ENCODE assay signal across 11 cellular contexts in genomic region chr1:205593532-205593931, GRCh38. TPM values are rescaled to one million over a fixed set of nuclear protein-coding genes. Genes with fewer than 3 reads are reported as not detected.
DNase-seq lines count a peak whose midpoint lies in the region; ATAC-seq and TF ChIP-seq lines count a peak whose summit lies in the region.
"Had no signal": no experiment of that assay in that cellular context is flagged by ENCODE, and none has a peak within 500 bp of the region (broad histone marks: within the 10 kb centered on the region; RNA-seq: fewer than 3 reads in every experiment).

No MANE protein-coding gene starts in this region.

- peaks cover 6% of the 10 kb centered on the region; the same call in 1 of the 2 replicates for H3F3A ChIP-seq in MM.1S (ENCODE audit: insufficient read depth, low read length)

- peak overlapping the region; percentile 79 for H3K4me3 Mint-ChIP-seq in CD8-positive, alpha-beta T cell
- H3K4me3 Mint-ChIP-seq in effector memory CD8-positive, alpha-beta T cell: peak overlapping the region; percentile 37 to 68
- no peak overlapping the region for H3K4me3 Mint-ChIP-seq in CD14-positive monocyte

- no peak for TF ChIP-seq POLR2A in prostate gland (IDR thresholded peaks at IDR 0.05)

- 64% methylated on average over 4 of the region's 4 CpGs for WGBS in prostate gland

- peaks cover 23% of the 10 kb centered on the region for H3K4me1 ChIP-seq in CD8-positive, alpha-beta T cell (ENCODE audit: insufficient read depth, low read length)
- H3K4me1 ChIP-seq in MM.1S (ENCODE audit: low read length) (peaks cover 14% of the 10 kb centered on the region), prostate gland (replicated peaks) (no peaks in the 10 kb centered on the region)

- ATAC-seq in CD8-positive, alpha-beta T cell: peak; percentile 47
- peak; percentile 42 for ATAC-seq in GM18517 (IDR thresholded peaks at IDR 0.05; ENCODE audit: unreplicated experiment)
- no peak for ATAC-seq in effector memory CD8-positive, alpha-beta T cell (replicated peaks)
- no peak for ATAC-seq in HG02623 (IDR thresholded peaks at IDR 0.05; ENCODE audit: unreplicated experiment)
- ATAC-seq: K562 had no signal

- H3K36me3 ChIP-seq in CD8-positive, alpha-beta T cell (ENCODE audit: insufficient read depth, low read length): peaks cover 2% of the 10 kb centered on the region
- H3K36me3 ChIP-seq in MM.1S (replicated peaks; ENCODE audit: insufficient read depth, low read length): no peaks in the 10 kb centered on the region
- H3K36me3 ChIP-seq in prostate gland: no peaks in the 10 kb centered on the region
- H3K36me3 ChIP-seq: Peyer's patch had no signal

- CTCF ChIA-PET in CD8-positive, alpha-beta T cell (lab: Charles Lee): interaction anchor here (0.6 to 9.8 kb wide), 14 partner anchors 8 to 384 kb away, joined by 3 to 401 read pairs (median 4); partner anchors contain the start of gene ELK4

- H3K36me3 Mint-ChIP-seq in CD8-positive, alpha-beta T cell: peaks cover 26% of the 10 kb centered on the region
- H3K36me3 Mint-ChIP-seq in effector memory CD8-positive, alpha-beta T cell (ENCODE audit: insufficient read depth): peaks cover 16% of the 10 kb centered on the region
- peaks cover 15 to 23% of the 10 kb centered on the region in 2 donors for H3K36me3 Mint-ChIP-seq in CD14-positive monocyte

- peaks cover 52% of the 10 kb centered on the region for H3K4me1 Mint-ChIP-seq in CD8-positive, alpha-beta T cell (ENCODE audit: low read depth)
- H3K4me1 Mint-ChIP-seq in effector memory CD8-positive, alpha-beta T cell (ENCODE audit: low read depth in 2 of 2): peaks cover 11 to 21% of the 10 kb centered on the region in 2 donors
- H3K4me1 Mint-ChIP-seq in CD14-positive monocyte: peaks cover 31% of the 10 kb centered on the region

- no peak for TF ChIP-seq CTCF in CD8-positive, alpha-beta T cell (IDR thresholded peaks at IDR 0.05)
- TF ChIP-seq CTCF in MM.1S (IDR thresholded peaks at IDR 0.05; ENCODE audit: low read length) (no peak), CD14-positive monocyte (IDR thresholded peaks at IDR 0.05) (no peak), prostate gland (IDR thresholded peaks at IDR 0.05) (no peak)

- H3K27ac ChIP-seq in CD8-positive, alpha-beta T cell (ENCODE audit: low read depth, low read length): peak overlapping the region; percentile 76
- H3K27ac ChIP-seq in MM.1S (ENCODE audit: low read length) (no peak overlapping the region), prostate gland (no peak overlapping the region)

- no peaks in the 10 kb centered on the region for H3K9me2 ChIP-seq in MM.1S (replicated peaks; ENCODE audit: insufficient read depth, low read length)

- no peak overlapping the region for H2AFZ ChIP-seq in MM.1S (ENCODE audit: low read length)

- intact Hi-C loops in CD8-positive, alpha-beta T cell (cut with DNase I, micrococcal nuclease): loop anchor here (2.0 to 10.0 kb wide), 5 partner anchors 17 to 384 kb away; partner anchors contain the start of gene RAB29 (in 2 of the 2)
- intact Hi-C loops in CD14-positive monocyte (cut with micrococcal nuclease): loop anchor here (2.0 to 5.0 kb wide), 4 partner anchors 39 to 114 kb away; partner anchors contain the start of gene ELK4 (in 2 of the 2)
- intact Hi-C loops in prostate gland (cut with DNase I): no loop called here

- H3K4me2 ChIP-seq in MM.1S (ENCODE audit: low read depth, low read length): peak overlapping the region; percentile 54

- no peaks in the 10 kb centered on the region for H3K79me2 ChIP-seq in MM.1S (ENCODE audit: low read length)

- H4K20me1 ChIP-seq in MM.1S (ENCODE audit: insufficient read depth, low read length): no peaks in the 10 kb centered on the region

- no peaks in the 10 kb centered on the region for H3K9me3 Mint-ChIP-seq in CD8-positive, alpha-beta T cell
- no peaks in the 10 kb centered on the region for H3K9me3 Mint-ChIP-seq in effector memory CD8-positive, alpha-beta T cell
- peaks cover 0 to 2% (median 0%) of the 10 kb centered on the region in 7 donors for H3K9me3 Mint-ChIP-seq in CD14-positive monocyte

- no peaks in the 10 kb centered on the region for H3K27me3 ChIP-seq in CD8-positive, alpha-beta T cell (ENCODE audit: insufficient read depth, low read length)
- peaks cover 15% of the 10 kb centered on the region for H3K27me3 ChIP-seq in MM.1S (replicated peaks; ENCODE audit: insufficient read depth, low read length)
- no peaks in the 10 kb centered on the region for H3K27me3 ChIP-seq in prostate gland (replicated peaks; ENCODE audit: insufficient read depth)
- H3K27me3 ChIP-seq: Peyer's patch had no signal

- peak in 1 of 7 experiments; percentile 9 for DNase-seq in CD8-positive, alpha-beta T cell
- peak; percentile 68 for DNase-seq in MM.1S
- no peak for DNase-seq in effector memory CD8-positive, alpha-beta T cell
- no peak for DNase-seq in CD14-positive monocyte (ENCODE audit: low spot score)
- no peak for DNase-seq in LoVo (ENCODE audit: low spot score)
- no peak for DNase-seq in prostate gland (ENCODE audit: low spot score)
- DNase-seq: stimulated activated CD4-positive, alpha-beta T cell treated with anti-CD3 and anti-CD28 coated beads, Interleukin-15, amount 100 ng/mL, for 24 hours had no signal

- POLR2A ChIA-PET in CD8-positive, alpha-beta T cell (lab: Charles Lee): interaction anchor here (0.9 to 5.8 kb wide), 5 partner anchors 19 to 155 kb away, joined by 3 to 175 read pairs (median 6); partner anchors contain the start of gene ELK4

- H3K9me3 ChIP-seq in CD8-positive, alpha-beta T cell (ENCODE audit: low read length): no peaks in the 10 kb centered on the region
- H3K9me3 ChIP-seq in MM.1S (replicated peaks; ENCODE audit: insufficient read depth, low read length) (no peaks in the 10 kb centered on the region), prostate gland (no peaks in the 10 kb centered on the region)
- H3K9me3 ChIP-seq: Peyer's patch had no signal

- H3K4me3 ChIP-seq in CD8-positive, alpha-beta T cell (ENCODE audit: low read depth, low read length): peak overlapping the region; percentile 32
- H3K4me3 ChIP-seq in MM.1S (ENCODE audit: low read length) (no peak overlapping the region), prostate gland (no peak overlapping the region)
- H3K4me3 ChIP-seq: K562, Peyer's patch had no signal

- no peaks in the 10 kb centered on the region for H3K27me3 Mint-ChIP-seq in CD8-positive, alpha-beta T cell (ENCODE audit: low read depth)
- H3K27me3 Mint-ChIP-seq in effector memory CD8-positive, alpha-beta T cell: no peaks in the 10 kb centered on the region
- peaks cover 0 to 5% (median 1%) of the 10 kb centered on the region in 3 donors for H3K27me3 Mint-ChIP-seq in CD14-positive monocyte (ENCODE audit: low read depth in 3 of 3)

- no peak overlapping the region for H3K9ac ChIP-seq in MM.1S (ENCODE audit: low read length)

- peak overlapping the region; percentile 97 for H3K27ac Mint-ChIP-seq in CD8-positive, alpha-beta T cell
- peak overlapping the region; percentile 59 to 85 for H3K27ac Mint-ChIP-seq in effector memory CD8-positive, alpha-beta T cell
- peak overlapping the region in 1 of 7 donors; percentile 42 for H3K27ac Mint-ChIP-seq in CD14-positive monocyte

RNA-seq across cellular contexts. Expression of gene ELK4, which starts 38.3 kb away (rescaled TPM):
- 100 to 1,000 TPM; 142 to 147 TPM for total RNA-seq in CD8-positive, alpha-beta T cell
- 1 to 10 TPM; 1.4 to 2.6 TPM for polyA plus RNA-seq in CD14-positive monocyte
- total RNA-seq in prostate gland: 10 to 100 TPM; 58.8 to 62.7 TPM

Comparison
In these comparisons a context has a peak if more than half of its experiments do, and no peak if none do; other contexts are left out.
1. ATAC-seq: peak in CD8-positive, alpha-beta T cell (single experiment) and GM18517 (single experiment); none in effector memory CD8-positive, alpha-beta T cell (single experiment) and HG02623 (single experiment).
2. H3K4me3 Mint-ChIP-seq: peak in CD8-positive, alpha-beta T cell (single experiment) and effector memory CD8-positive, alpha-beta T cell (2 of 2); none in CD14-positive monocyte (0 of 2).